Comparison of ENCODE assay signal across 1 cellular context in genomic region chr16:3501783-3502400, GRCh38.
TF ChIP-seq lines count a peak whose summit lies in the region.

No MANE protein-coding gene starts in this region.

TF ChIP-seq in K562, 482 proteins besides CTCF, POLR2A, EP300 and RAD21:
- no peak for TF ChIP-seq HDAC6 (IDR thresholded peaks at IDR 0.05; ENCODE audit: low read depth, low read length)
- no peak for TF ChIP-seq BDP1 (IDR thresholded peaks at IDR 0.05; ENCODE audit: insufficient read depth, insufficient read length)
- TF ChIP-seq ZNF212 (CRISPR knock-in tag; IDR thresholded peaks at IDR 0.05): no peak
- no peak for TF ChIP-seq ZNF75A (CRISPR knock-in tag; IDR thresholded peaks at IDR 0.05)
- TF ChIP-seq TRIM24 (IDR thresholded peaks at IDR 0.05): no peak
- no peak for TF ChIP-seq STAT5A (IDR thresholded peaks at IDR 0.05; ENCODE audit: borderline replicate concordance, low read length)
- no peak for TF ChIP-seq ZNF584 (CRISPR knock-in tag; IDR thresholded peaks at IDR 0.05; ENCODE audit: low read depth)
- no peak for TF ChIP-seq ATF3 (IDR thresholded peaks at IDR 0.05)
- TF ChIP-seq ATF3 (CRISPR knock-in tag; conservative IDR thresholded peaks at IDR 0.05): no peak
- no peak for TF ChIP-seq PHB (CRISPR knock-in tag; IDR thresholded peaks at IDR 0.05)
- no peak for TF ChIP-seq TAF7 (tag; IDR thresholded peaks at IDR 0.05)
- no peak for TF ChIP-seq CTBP1 (IDR thresholded peaks at IDR 0.05; ENCODE audit: borderline replicate concordance)
- no peak for TF ChIP-seq TRIM25 (IDR thresholded peaks at IDR 0.05; ENCODE audit: borderline replicate concordance)
- TF ChIP-seq ZNF717 (CRISPR knock-in tag; IDR thresholded peaks at IDR 0.05): no peak
- TF ChIP-seq YY1 (IDR thresholded peaks at IDR 0.05; ENCODE audit: borderline replicate concordance in 1 of 3, control insufficient read depth in 1 of 3, extremely low read depth in 1 of 3, insufficient read depth in 3 of 3, insufficient read length in 1 of 3, insufficient replicate concordance in 2 of 3, low read depth in 1 of 3, low read length in 2 of 3): no peak
- no peak for TF ChIP-seq MAFF (IDR thresholded peaks at IDR 0.05; ENCODE audit: low read length)
